Comparison of ENCODE assay signal across 8 cellular contexts in the genomic region with DNA sequence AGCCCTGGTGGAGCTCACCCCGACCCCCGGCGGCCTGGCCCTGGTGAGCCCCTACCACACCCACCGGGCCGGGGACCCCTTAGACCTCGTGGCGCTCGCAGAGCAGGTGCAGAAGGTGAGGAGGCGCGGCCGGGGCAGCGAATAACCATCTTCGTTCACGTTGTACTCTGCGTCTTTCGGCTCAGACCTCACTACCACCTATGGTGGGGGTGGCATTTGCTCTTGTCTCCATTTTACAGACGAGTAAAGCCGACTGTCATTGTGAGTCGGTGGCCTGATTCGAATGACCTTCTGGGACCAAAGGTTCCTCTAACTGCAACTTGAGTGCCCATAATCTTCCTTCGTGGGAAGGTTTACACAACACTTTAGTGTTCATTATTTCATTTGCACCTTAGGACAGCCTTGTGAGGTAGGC. TPM values are rescaled to one million over a fixed set of nuclear protein-coding genes. Genes with fewer than 3 reads are reported as not detected.
DNase-seq lines count a peak whose midpoint lies in the region; ATAC-seq and TF ChIP-seq lines count a peak whose summit lies in the region.

No MANE protein-coding gene starts in this region.

- H3K9me3 Mint-ChIP-seq in activated CD4-positive, alpha-beta T cell treated with anti-CD3 and anti-CD28 coated beads, Interleukin-2, amount 10 ng/mL, durations not matched to agents 24 days and 14 days, result no peaks in the 10 kb centered on the region

- H3K27me3 Mint-ChIP-seq in activated CD4-positive, alpha-beta T cell treated with anti-CD3 and anti-CD28 coated beads, Interleukin-2, amount 10 ng/mL, durations not matched to agents 24 days and 14 days, result no peaks in the 10 kb centered on the region

- no peak for TF ChIP-seq CTCF in gastroesophageal sphincter (IDR thresholded peaks at IDR 0.05)
- no peak for TF ChIP-seq CTCF in retinal pigment epithelial cell (conservative IDR thresholded peaks at IDR 0.05; ENCODE audit: low read depth, low read length)

- TF ChIP-seq POLR2A in gastroesophageal sphincter (IDR thresholded peaks at IDR 0.05), result no peak

- H3K27ac Mint-ChIP-seq in activated CD4-positive, alpha-beta T cell treated with anti-CD3 and anti-CD28 coated beads, Interleukin-2, amount 10 ng/mL, durations not matched to agents 24 days and 14 days, result peak overlapping the region; percentile 93

- no peak for DNase-seq in activated CD4-positive, alpha-beta T cell treated with anti-CD3 and anti-CD28 coated beads, Interleukin-2, amount 10 ng/mL, durations not matched to agents 24 days and 14 days
- no peak for DNase-seq in activated CD4-positive, alpha-beta T cell treated with anti-CD3 and anti-CD28 coated beads, Interleukin-2, amount 50 U/mL, for 48 hours
- DNase-seq in retinal pigment epithelial cell (ENCODE audit: low read depth) (no peak), cerebellum (ENCODE audit: low spot score) (no peak), NCI-H2171 treated with DMSO at 0.1 percent for 48 hours (lab: John Stamatoyannopoulos, UW) (no peak)

- 0 to 2% methylated on average over 8 of the region's 21 CpGs for WGBS in gastroesophageal sphincter (ENCODE audit: low coverage in 1 of 2), 2 donors

- TF ChIP-seq EP300 in gastroesophageal sphincter (IDR thresholded peaks at IDR 0.05), result no peak

- peak; percentile 8 for ATAC-seq in HG02970 (IDR thresholded peaks at IDR 0.05; ENCODE audit: low FRiP score, unreplicated experiment)
- peak; percentile 22 for ATAC-seq in SK-N-SH treated with all-trans-retinoic acid at 6 μM for 48 hours
- peak; percentile 1 for ATAC-seq in gastroesophageal sphincter

- H3K36me3 Mint-ChIP-seq in activated CD4-positive, alpha-beta T cell treated with anti-CD3 and anti-CD28 coated beads, Interleukin-2, amount 10 ng/mL, durations not matched to agents 24 days and 14 days (ENCODE audit: low read depth), result peaks cover 19% of the 10 kb centered on the region

- H3K4me1 Mint-ChIP-seq in activated CD4-positive, alpha-beta T cell treated with anti-CD3 and anti-CD28 coated beads, Interleukin-2, amount 10 ng/mL, durations not matched to agents 24 days and 14 days, result peaks cover 26% of the 10 kb centered on the region

- intact Hi-C loops in activated CD4-positive, alpha-beta T cell treated with anti-CD3 and anti-CD28 coated beads, Interleukin-2, amount 10 ng/mL, durations not matched to agents 24 days and 14 days (cut with micrococcal nuclease), result loop anchor here (1.0 to 5.0 kb wide), 7 partner anchors 50 to 430 kb away; partner anchors contain the start of genes CCDC30, ERMAP, FOXJ3 and SVBP

- no peaks in the 10 kb centered on the region for H3K9me3 ChIP-seq in gastroesophageal sphincter

- H3K36me3 ChIP-seq in gastroesophageal sphincter, result peaks cover 0 to 4% of the 10 kb centered on the region in 2 donors

- peaks cover 0 to 67% (median 11%) of the 10 kb centered on the region in 3 donors for H3K4me1 ChIP-seq in gastroesophageal sphincter

- H3K27ac ChIP-seq in gastroesophageal sphincter, result peak overlapping the region; percentile 84 to 98 (median 96)

- H3K4me3 ChIP-seq in gastroesophageal sphincter, result peak overlapping the region; percentile 87 to 96
- H3K4me3 ChIP-seq in retinal pigment epithelial cell (ENCODE audit: low read length), result peak overlapping the region; percentile 88

- no peaks in the 10 kb centered on the region for H3K27me3 ChIP-seq in gastroesophageal sphincter

- H3K4me3 Mint-ChIP-seq in activated CD4-positive, alpha-beta T cell treated with anti-CD3 and anti-CD28 coated beads, Interleukin-2, amount 10 ng/mL, durations not matched to agents 24 days and 14 days, result no peak overlapping the region

TF ChIP-seq in SK-N-SH treated with all-trans-retinoic acid at 6 μM for 48 hours, 23 proteins besides CTCF, POLR2A, EP300 and RAD21:
- no peak for TF ChIP-seq SNAI2 (CRISPR knock-in tag; IDR thresholded peaks at IDR 0.05)

RNA-seq across cellular contexts. Expression of gene C1orf50, which starts 0.5 kb away (rescaled TPM):
- total RNA-seq in activated CD4-positive, alpha-beta T cell treated with anti-CD3 and anti-CD28 coated beads, Interleukin-2, amount 10 ng/mL, durations not matched to agents 24 days and 14 days, result 6.2 and 6.3 TPM in 2 replicates
- 1 to 10 TPM; 4.0 to 8.8 (median 8.0) TPM for total RNA-seq in gastroesophageal sphincter
- total RNA-seq in cerebellum, result 9.2 TPM

RNA-seq across cellular contexts. Expression of gene P3H1, which starts 0.7 kb away (rescaled TPM):
- total RNA-seq in activated CD4-positive, alpha-beta T cell treated with anti-CD3 and anti-CD28 coated beads, Interleukin-2, amount 10 ng/mL, durations not matched to agents 24 days and 14 days, result 47.4 and 51.1 TPM in 2 replicates
- total RNA-seq in gastroesophageal sphincter (10 to 100 TPM; 21.7 to 27.4 (median 23.0) TPM), cerebellum (14.1 TPM)

RNA-seq across cellular contexts. Expression of gene TMEM269, which starts 17.3 kb away (rescaled TPM):
- total RNA-seq in activated CD4-positive, alpha-beta T cell treated with anti-CD3 and anti-CD28 coated beads, Interleukin-2, amount 10 ng/mL, durations not matched to agents 24 days and 14 days, result 0.12 TPM in 1 of 2 replicates, not detected in the other
- total RNA-seq in gastroesophageal sphincter (under 1 TPM in 1 of 4 donors, not detected in 3; 0.12 TPM), cerebellum (0.64 TPM)

RNA-seq across cellular contexts. Expression of gene CLDN19, which starts 27.5 kb away (rescaled TPM):
- not detected in 2 replicates for total RNA-seq in activated CD4-positive, alpha-beta T cell treated with anti-CD3 and anti-CD28 coated beads, Interleukin-2, amount 10 ng/mL, durations not matched to agents 24 days and 14 days
- total RNA-seq in gastroesophageal sphincter, result 1 to 10 TPM in 1 of 4 donors, not detected in 3; 1.5 TPM
- not detected for total RNA-seq in cerebellum

RNA-seq across cellular contexts. Expression of gene ERMAP, which starts 49.4 kb away (rescaled TPM):
- 3.5 and 3.8 TPM in 2 replicates for total RNA-seq in activated CD4-positive, alpha-beta T cell treated with anti-CD3 and anti-CD28 coated beads, Interleukin-2, amount 10 ng/mL, durations not matched to agents 24 days and 14 days
- total RNA-seq in gastroesophageal sphincter (10 to 100 TPM in 2 of 4 donors, 1 to 10 TPM in 2; 9.4 to 14.6 (median 10.5) TPM), cerebellum (3.0 TPM)
